23 cellular contexts compared by ENCODE assay signal in genomic region chr14:96494331-96494730, GRCh38. TPM values are rescaled to one million over a fixed set of nuclear protein-coding genes. Genes with fewer than 3 reads are reported as not detected.
DNase-seq lines count a peak whose midpoint lies in the region; ATAC-seq and TF ChIP-seq lines count a peak whose summit lies in the region.
"Had no signal": no experiment of that assay in that cellular context is flagged by ENCODE, and none has a peak within 500 bp of the region (broad histone marks: within the 10 kb centered on the region; RNA-seq: fewer than 3 reads in every experiment).

No MANE protein-coding gene starts in this region.

- DNase-seq in memory B cell (ENCODE audit: low spot score in 2 of 2) (no peak), kidney glomerular epithelial cell (lab: John Stamatoyannopoulos, UW) (no peak)
- no peak for DNase-seq in stimulated activated naive B cell treated with anti-CD40 and anti-IgM and Interleukin-4, amounts not matched to agents 10 μg/mL and 1 μg/mL and 100 μg/mL, for 72 hours
- DNase-seq: CD8-positive, alpha-beta memory T cell; DMS 273 treated with DMSO at 0.1 percent for 48 hours; DMS79; GF-D8; KBM-7; MG63; NCI-H1417; NCI-H1694; NCI-H2029 treated with DMSO at 0.1 percent for 48 hours; NCI-H2227 treated with DMSO at 0.1 percent for 48 hours; NCI-H526 treated with DMSO at 0.1 percent for 48 hours; Right ventricle myocardium superior; RPMI8226 had no signal

- H3K79me2 ChIP-seq in SU-DHL-6 (ENCODE audit: insufficient read depth, low read length) = no peaks in the 10 kb centered on the region

- H3K9me2 ChIP-seq in SU-DHL-6 (replicated peaks; ENCODE audit: insufficient read depth, low read length) = no peaks in the 10 kb centered on the region

- no peak overlapping the region for H3K4me3 ChIP-seq in BLaER1 treated with 17β-estradiol and CSF1 and Interleukin-3, amounts not matched to agents 10 nM and 100 nM
- H3K4me3 ChIP-seq in SU-DHL-6 (ENCODE audit: insufficient read depth, low read length, poor library complexity, severe bottlenecking) (no peak overlapping the region), gastroesophageal sphincter (no peak overlapping the region)
- H3K4me3 ChIP-seq: MG63, SJSA1 had no signal

- ATAC-seq in memory B cell (ENCODE audit: low read depth) = no peak
- ATAC-seq in stimulated activated naive B cell treated with anti-CD40 and anti-IgM and Interleukin-4, amounts not matched to agents 10 μg/mL and 1 μg/mL and 100 μg/mL, for 72 hours (replicated peaks) = no peak
- no peak for ATAC-seq in GM21381 (IDR thresholded peaks at IDR 0.05; ENCODE audit: unreplicated experiment)
- ATAC-seq in gastroesophageal sphincter = no peak
- ATAC-seq: HepG2 had no signal

- H3K36me3 ChIP-seq in BLaER1 treated with 17β-estradiol and CSF1 and Interleukin-3, amounts not matched to agents 10 nM and 100 nM = no peaks in the 10 kb centered on the region
- no peaks in the 10 kb centered on the region for H3K36me3 ChIP-seq in SU-DHL-6 (ENCODE audit: low read length)
- no peaks in the 10 kb centered on the region for H3K36me3 ChIP-seq in gastroesophageal sphincter
- H3K36me3 ChIP-seq: MG63, SJSA1 had no signal

- H3K4me1 Mint-ChIP-seq in memory B cell = peaks cover 36% of the 10 kb centered on the region
- H3K4me1 Mint-ChIP-seq in stimulated activated naive B cell treated with anti-CD40 and anti-IgM and Interleukin-4, amounts not matched to agents 10 μg/mL and 1 μg/mL and 100 μg/mL, for 72 hours = peaks cover 50 to 82% of the 10 kb centered on the region in 2 donors

- peaks cover 11% of the 10 kb centered on the region for H3F3A ChIP-seq in SU-DHL-6 (ENCODE audit: insufficient read depth)

- no peak for TF ChIP-seq CTCF in SU-DHL-6 (IDR thresholded peaks at IDR 0.05; ENCODE audit: insufficient read depth, low read length, poor library complexity, severe bottlenecking)
- no peak for TF ChIP-seq CTCF in gastroesophageal sphincter (IDR thresholded peaks at IDR 0.05)

- H3K4me1 ChIP-seq in BLaER1 treated with 17β-estradiol and CSF1 and Interleukin-3, amounts not matched to agents 10 nM and 100 nM = peaks cover 40 to 69% (median 53%) of the 10 kb centered on the region in 10 experiments
- H3K4me1 ChIP-seq in gastroesophageal sphincter = no peaks in the 10 kb centered on the region
- H3K4me1 ChIP-seq: SJSA1 had no signal

- TF ChIP-seq POLR2A in gastroesophageal sphincter (IDR thresholded peaks at IDR 0.05) = no peak

- peak overlapping the region; percentile 52 for H2AFZ ChIP-seq in SU-DHL-6 (ENCODE audit: low read depth, low read length, severe bottlenecking)

- peaks cover 0 to 14% (median 7%) of the 10 kb centered on the region in 11 experiments; a peak in 8 of 22 replicates for H3K9me3 ChIP-seq in BLaER1 treated with 17β-estradiol and CSF1 and Interleukin-3, amounts not matched to agents 10 nM and 100 nM (replicated peaks in 1 of 11)
- no peaks in the 10 kb centered on the region for H3K9me3 ChIP-seq in SU-DHL-6 (ENCODE audit: insufficient read depth, low read length)
- H3K9me3 ChIP-seq in gastroesophageal sphincter = no peaks in the 10 kb centered on the region
- H3K9me3 ChIP-seq: MG63, SJSA1 had no signal

- H3K27ac ChIP-seq in BLaER1 treated with 17β-estradiol and CSF1 and Interleukin-3, amounts not matched to agents 10 nM and 100 nM = no peak overlapping the region
- H3K27ac ChIP-seq in SU-DHL-6 (ENCODE audit: low read depth, low read length) (peak overlapping the region; percentile 79; the same call in 1 of the 2 replicates), gastroesophageal sphincter (no peak overlapping the region)
- H3K27ac ChIP-seq: SJSA1 had no signal

- WGBS in gastroesophageal sphincter (ENCODE audit: low coverage in 1 of 2), 2 donors = 96 to 100% methylated on average over 1 to 3 of the region's 3 CpGs

- peak overlapping the region; percentile 9 for H3K27ac Mint-ChIP-seq in memory B cell
- peak overlapping the region; percentile 85 for H3K27ac Mint-ChIP-seq in stimulated activated naive B cell treated with anti-CD40 and anti-IgM and Interleukin-4, amounts not matched to agents 10 μg/mL and 1 μg/mL and 100 μg/mL, for 72 hours

- H3K36me3 Mint-ChIP-seq in memory B cell = no peaks in the 10 kb centered on the region
- H3K36me3 Mint-ChIP-seq in stimulated activated naive B cell treated with anti-CD40 and anti-IgM and Interleukin-4, amounts not matched to agents 10 μg/mL and 1 μg/mL and 100 μg/mL, for 72 hours = peaks cover 0 to 3% of the 10 kb centered on the region in 2 donors
- H3K36me3 Mint-ChIP-seq: CD14-positive monocyte had no signal

- no peak overlapping the region for H3K9ac ChIP-seq in BLaER1 treated with 17β-estradiol and CSF1 and Interleukin-3, amounts not matched to agents 10 nM and 100 nM
- no peak overlapping the region for H3K9ac ChIP-seq in SU-DHL-6 (ENCODE audit: low read length)

- H3K4me3 Mint-ChIP-seq in memory B cell = peak overlapping the region; percentile 73
- peak overlapping the region; percentile 10 to 39 for H3K4me3 Mint-ChIP-seq in stimulated activated naive B cell treated with anti-CD40 and anti-IgM and Interleukin-4, amounts not matched to agents 10 μg/mL and 1 μg/mL and 100 μg/mL, for 72 hours
- H3K4me3 Mint-ChIP-seq: CD14-positive monocyte; CD8-positive, alpha-beta memory T cell had no signal

- H4K20me1 ChIP-seq in BLaER1 treated with 17β-estradiol and CSF1 and Interleukin-3, amounts not matched to agents 10 nM and 100 nM = no peaks in the 10 kb centered on the region
- H4K20me1 ChIP-seq in SU-DHL-6 (ENCODE audit: low read depth, low read length) = no peaks in the 10 kb centered on the region

- no peak for TF ChIP-seq EP300 in gastroesophageal sphincter (IDR thresholded peaks at IDR 0.05)

- peak overlapping the region in 7 of 11 experiments; percentile 6 to 70 (median 48); a peak in 7 of 22 replicates for H3K4me2 ChIP-seq in BLaER1 treated with 17β-estradiol and CSF1 and Interleukin-3, amounts not matched to agents 10 nM and 100 nM
- H3K4me2 ChIP-seq in SU-DHL-6 (ENCODE audit: low read depth, low read length, poor library complexity, severe bottlenecking) = peak overlapping the region; percentile 61

- H3K27me3 Mint-ChIP-seq in memory B cell = no peaks in the 10 kb centered on the region
- H3K27me3 Mint-ChIP-seq in stimulated activated naive B cell treated with anti-CD40 and anti-IgM and Interleukin-4, amounts not matched to agents 10 μg/mL and 1 μg/mL and 100 μg/mL, for 72 hours = no peaks in the 10 kb centered on the region

- H3K27me3 ChIP-seq in BLaER1 treated with 17β-estradiol and CSF1 and Interleukin-3, amounts not matched to agents 10 nM and 100 nM = no peaks in the 10 kb centered on the region
- no peaks in the 10 kb centered on the region for H3K27me3 ChIP-seq in SU-DHL-6 (ENCODE audit: low read length)
- peaks cover 14% of the 10 kb centered on the region for H3K27me3 ChIP-seq in gastroesophageal sphincter
- H3K27me3 ChIP-seq: MG63 had no signal

- no peaks in the 10 kb centered on the region for H3K9me3 Mint-ChIP-seq in memory B cell
- peaks cover 0 to 3% of the 10 kb centered on the region in 2 donors for H3K9me3 Mint-ChIP-seq in stimulated activated naive B cell treated with anti-CD40 and anti-IgM and Interleukin-4, amounts not matched to agents 10 μg/mL and 1 μg/mL and 100 μg/mL, for 72 hours
- H3K9me3 Mint-ChIP-seq: CD8-positive, alpha-beta memory T cell had no signal

RNA-seq across cellular contexts. Expression of gene PAPOLA, which starts 7.9 kb away (rescaled TPM):
- 100 to 1,000 TPM; 111 to 167 (median 134) TPM for total RNA-seq in gastroesophageal sphincter
